In genomic region chr3:101917761-101918160, GRCh38 we compare ENCODE assay signal across 4 cellular contexts.
DNase-seq lines count a peak whose midpoint lies in the region; ATAC-seq and TF ChIP-seq lines count a peak whose summit lies in the region.
"Not testable (repeated sequence)": the region's sequence is repeated elsewhere in the genome, so short reads cannot be mapped to it uniquely, and the experiment has no call there.

No MANE protein-coding gene starts in this region.

- not testable (repeated sequence) for DNase-seq in activated B cell treated with CpG ODN at 0.5 μM for 24 hours; activated T-cell treated with anti-CD3 and anti-CD28 coated beads, Interleukin-2, amount 50 U/mL, for 72 hours; naive B cell

- not testable (repeated sequence) for H3K9me3 Mint-ChIP-seq in activated B cell treated with CpG ODN at 0.5 μM for 24 hours
- peaks cover 8 to 14% of the 10 kb centered on the region in 2 donors for H3K9me3 Mint-ChIP-seq in activated T-cell treated with anti-CD3 and anti-CD28 coated beads, Interleukin-2, amount 50 U/mL, for 72 hours
- peaks cover 4 to 24% (median 11%) of the 10 kb centered on the region in 7 donors for H3K9me3 Mint-ChIP-seq in naive B cell
- H3K9me3 Mint-ChIP-seq in stimulated activated memory B cell treated with anti-CD40 and anti-IgM and Interleukin-4, amounts not matched to agents 10 μg/mL and 1 μg/mL and 100 μg/mL, for 72 hours: peaks cover 10% of the 10 kb centered on the region

- not testable (repeated sequence) for H3K27me3 Mint-ChIP-seq in activated B cell treated with CpG ODN at 0.5 μM for 24 hours; activated T-cell treated with anti-CD3 and anti-CD28 coated beads, Interleukin-2, amount 50 U/mL, for 72 hours (ENCODE audit: low read depth); naive B cell; stimulated activated memory B cell treated with anti-CD40 and anti-IgM and Interleukin-4, amounts not matched to agents 10 μg/mL and 1 μg/mL and 100 μg/mL, for 72 hours

- intact Hi-C loops in activated B cell treated with CpG ODN at 0.5 μM for 24 hours (cut with micrococcal nuclease): loop anchor here (2.0 kb wide), 1 partner anchor 15 kb away; no protein-coding TSS in a partner anchor

- not testable (repeated sequence) for H3K36me3 Mint-ChIP-seq in activated B cell treated with CpG ODN at 0.5 μM for 24 hours (ENCODE audit: low read depth)
- H3K36me3 Mint-ChIP-seq in activated T-cell treated with anti-CD3 and anti-CD28 coated beads, Interleukin-2, amount 50 U/mL, for 72 hours (ENCODE audit: insufficient read depth in 2 of 2): peaks cover 19 to 32% of the 10 kb centered on the region in 2 donors
- peaks cover 14% of the 10 kb centered on the region in 2 donors for H3K36me3 Mint-ChIP-seq in naive B cell
- H3K36me3 Mint-ChIP-seq in stimulated activated memory B cell treated with anti-CD40 and anti-IgM and Interleukin-4, amounts not matched to agents 10 μg/mL and 1 μg/mL and 100 μg/mL, for 72 hours: peaks cover 15% of the 10 kb centered on the region

- ATAC-seq in activated B cell treated with CpG ODN at 0.5 μM for 24 hours (ENCODE audit: low read depth) (peak; percentile 62), naive B cell (ENCODE audit: low read depth in 2 of 2) (peak; percentile 27 to 33)
- ATAC-seq in activated T-cell treated with anti-CD3 and anti-CD28 coated beads, Interleukin-2, amount 50 U/mL, for 72 hours (replicated peaks in 1 of 2); stimulated activated memory B cell treated with anti-CD40 and anti-IgM and Interleukin-4, amounts not matched to agents 10 μg/mL and 1 μg/mL and 100 μg/mL, for 72 hours: not testable (repeated sequence)

- H3K4me3 Mint-ChIP-seq in activated B cell treated with CpG ODN at 0.5 μM for 24 hours; activated T-cell treated with anti-CD3 and anti-CD28 coated beads, Interleukin-2, amount 50 U/mL, for 72 hours; stimulated activated memory B cell treated with anti-CD40 and anti-IgM and Interleukin-4, amounts not matched to agents 10 μg/mL and 1 μg/mL and 100 μg/mL, for 72 hours: not testable (repeated sequence)
- H3K4me3 Mint-ChIP-seq in naive B cell: peak overlapping the region in 1 of 8 donors; percentile 35

- TF ChIP-seq CTCF in activated B cell treated with CpG ODN at 0.5 μM for 24 hours (IDR thresholded peaks at IDR 0.05): not testable (repeated sequence)

- POLR2A ChIA-PET in activated B cell treated with CpG ODN at 0.5 μM for 24 hours (lab: Charles Lee): interaction anchor here (1.0 to 1.8 kb wide), 4 partner anchors 16 to 90 kb away, joined by 3 to 8 read pairs (median 6); partner anchors contain the start of gene NFKBIZ

- CTCF ChIA-PET in activated B cell treated with CpG ODN at 0.5 μM for 24 hours (lab: Charles Lee): not testable (repeated sequence)

- peak overlapping the region; percentile 32 for H3K27ac Mint-ChIP-seq in activated B cell treated with CpG ODN at 0.5 μM for 24 hours
- peak overlapping the region; percentile 87 for H3K27ac Mint-ChIP-seq in activated T-cell treated with anti-CD3 and anti-CD28 coated beads, Interleukin-2, amount 50 U/mL, for 72 hours
- not testable (repeated sequence) for H3K27ac Mint-ChIP-seq in naive B cell
- H3K27ac Mint-ChIP-seq in stimulated activated memory B cell treated with anti-CD40 and anti-IgM and Interleukin-4, amounts not matched to agents 10 μg/mL and 1 μg/mL and 100 μg/mL, for 72 hours: peak overlapping the region; percentile 15

- H3K4me1 Mint-ChIP-seq in activated B cell treated with CpG ODN at 0.5 μM for 24 hours (peaks cover 16% of the 10 kb centered on the region), naive B cell (peaks cover 7 to 16% (median 14%) of the 10 kb centered on the region in 3 donors)
- peaks cover 14% of the 10 kb centered on the region for H3K4me1 Mint-ChIP-seq in activated T-cell treated with anti-CD3 and anti-CD28 coated beads, Interleukin-2, amount 50 U/mL, for 72 hours (ENCODE audit: low read depth)
- peaks cover 18% of the 10 kb centered on the region for H3K4me1 Mint-ChIP-seq in stimulated activated memory B cell treated with anti-CD40 and anti-IgM and Interleukin-4, amounts not matched to agents 10 μg/mL and 1 μg/mL and 100 μg/mL, for 72 hours
